Comparison of ENCODE assay signal across 8 cellular contexts in the genomic region with DNA sequence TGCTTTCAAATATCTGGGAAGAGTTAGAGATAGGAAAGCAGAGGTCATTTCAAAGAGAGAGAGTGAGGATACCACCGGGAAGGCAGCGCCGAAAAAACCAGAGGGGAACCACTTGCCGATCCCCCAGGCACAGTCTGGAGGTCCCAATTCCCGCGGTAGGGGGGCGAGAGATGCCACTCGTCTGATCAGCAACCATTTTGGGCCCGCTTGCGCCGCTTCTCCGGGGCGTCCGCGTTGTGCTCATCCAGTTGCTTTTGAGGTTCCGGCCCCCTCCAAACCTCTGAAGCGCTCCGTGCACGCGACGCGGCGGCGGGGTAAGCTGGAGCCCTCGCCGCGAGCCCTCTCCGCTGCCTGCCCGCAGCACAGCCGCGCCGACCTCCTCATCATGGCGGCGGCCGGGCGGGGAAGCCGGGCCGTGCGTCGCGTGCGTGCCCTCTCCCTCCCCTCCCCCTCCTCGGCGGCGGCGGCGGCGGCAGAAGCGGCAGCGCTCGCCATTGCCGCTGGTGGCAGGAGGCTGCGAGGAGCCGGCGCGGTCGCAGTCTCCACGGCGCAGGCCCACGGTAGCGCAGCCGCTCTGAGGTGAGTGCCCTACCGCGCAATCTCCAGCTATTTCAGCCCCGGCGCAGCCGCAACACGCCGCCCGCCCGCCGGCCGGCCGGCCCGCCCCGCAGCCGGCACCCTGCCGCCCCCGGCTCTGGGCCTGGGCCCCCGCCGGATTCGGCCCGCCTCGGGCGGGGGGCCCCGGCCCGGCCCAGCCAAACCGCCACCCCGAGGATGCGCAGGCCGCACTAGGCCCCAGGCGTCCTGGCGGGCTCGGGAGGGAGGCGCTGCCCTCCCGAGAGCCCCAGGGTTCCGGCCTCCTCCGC. TPM values are rescaled to one million over a fixed set of nuclear protein-coding genes. Genes with fewer than 3 reads are reported as not detected.
DNase-seq lines count a peak whose midpoint lies in the region; ATAC-seq and TF ChIP-seq lines count a peak whose summit lies in the region.

Gene NRF1 (plus strand): TSS at position 475 of the 866 bp plus-strand sequence. CDS start 45,632 bp downstream, outside the sequence.

- H3K4me3 Mint-ChIP-seq in activated T-helper 2 cell treated with anti-CD3 and anti-CD28 coated beads, Interferon-gamma antibody, Interleukin-2, Interleukin-4, amounts not matched to agents 10 μg/mL and 5 μg/mL and 100 μg/mL, durations not matched to agents 14 hours and 24 hours and 36 hours (ENCODE audit: low read depth), result peak within 1 kb of the TSS; percentile 94
- H3K4me3 Mint-ChIP-seq in nephron, result peak within 1 kb of the TSS; percentile 91 to 100 (median 99)

- intact Hi-C loops in activated T-helper 2 cell treated with anti-CD3 and anti-CD28 coated beads, Interferon-gamma antibody, Interleukin-2, Interleukin-4, amounts not matched to agents 10 μg/mL and 5 μg/mL and 100 μg/mL, durations not matched to agents 14 hours and 24 hours and 36 hours (cut with micrococcal nuclease), result loop anchor here (2.0 to 10.0 kb wide), 6 partner anchors 115 to 389 kb away; partner anchors contain the start of gene UBE2H

- ATAC-seq in DND-41 (ENCODE audit: insufficient read depth, low read depth) (peak; percentile 84), GM21717 (IDR thresholded peaks at IDR 0.05; ENCODE audit: unreplicated experiment) (peak; percentile 73)
- ATAC-seq in stimulated activated naive CD8-positive, alpha-beta T cell treated with anti-CD3 and anti-CD28 coated beads, Interleukin-15, Interleukin-2, amounts not matched to agents 100 U/mL and 50 U/mL, for 24 hours, result peak; percentile 91

- peak; percentile 36 for TF ChIP-seq CTCF in DND-41 (IDR thresholded peaks at IDR 0.05; ENCODE audit: borderline replicate concordance, extremely low read depth, low read length, poor library complexity, severe bottlenecking)
- no peak for TF ChIP-seq CTCF in fibroblast of pulmonary artery (IDR thresholded peaks at IDR 0.05; ENCODE audit: low read length, missing control alignments)
- TF ChIP-seq CTCF in nephron (IDR thresholded peaks at IDR 0.05; ENCODE audit: unreplicated experiment in 3 of 3), result peak in 1 of 3 experiments; percentile 20

- DNase-seq in DND-41, result peak; percentile 89
- peak; percentile 95 for DNase-seq in RPMI8226
- DNase-seq in activated T-helper 2 cell treated with anti-CD3 and anti-CD28 coated beads, Interferon-gamma antibody, Interleukin-2, Interleukin-4, amounts not matched to agents 10 μg/mL and 5 μg/mL and 100 μg/mL, durations not matched to agents 14 hours and 24 hours and 36 hours (ENCODE audit: low spot score), result peak; percentile 88
- peak; percentile 92 for DNase-seq in fibroblast of pulmonary artery (ENCODE audit: low read depth)
- peak; percentile 95 for DNase-seq in stimulated activated naive CD8-positive, alpha-beta T cell treated with anti-CD3 and anti-CD28 coated beads, Interleukin-15, Interleukin-2, amounts not matched to agents 100 U/mL and 50 U/mL, for 24 hours

- H3K36me3 Mint-ChIP-seq in activated T-helper 2 cell treated with anti-CD3 and anti-CD28 coated beads, Interferon-gamma antibody, Interleukin-2, Interleukin-4, amounts not matched to agents 10 μg/mL and 5 μg/mL and 100 μg/mL, durations not matched to agents 14 hours and 24 hours and 36 hours (ENCODE audit: low read depth), result peaks cover 39% of the 10 kb centered on the region
- H3K36me3 Mint-ChIP-seq in nephron (ENCODE audit: low read depth), result peaks cover 28% of the 10 kb centered on the region

- H3K9me3 ChIP-seq in DND-41 (ENCODE audit: insufficient read depth, low read length, severe bottlenecking) (no peaks in the 10 kb centered on the region), KOPT-K1 (ENCODE audit: insufficient read depth, low read length, poor library complexity, severe bottlenecking) (no peaks in the 10 kb centered on the region)

- peaks cover 47% of the 10 kb centered on the region for H3K4me1 Mint-ChIP-seq in activated T-helper 2 cell treated with anti-CD3 and anti-CD28 coated beads, Interferon-gamma antibody, Interleukin-2, Interleukin-4, amounts not matched to agents 10 μg/mL and 5 μg/mL and 100 μg/mL, durations not matched to agents 14 hours and 24 hours and 36 hours (ENCODE audit: low read depth)
- H3K4me1 Mint-ChIP-seq in nephron, result peaks cover 28% of the 10 kb centered on the region

- peak within 1 kb of the TSS; percentile 79 to 94 for H3K4me3 ChIP-seq in DND-41 (ENCODE audit: low read depth in 1 of 2, low read length in 2 of 2)
- peak within 1 kb of the TSS; percentile 97 for H3K4me3 ChIP-seq in fibroblast of pulmonary artery (replicated peaks; ENCODE audit: low read depth, low read length)

- H3K36me3 ChIP-seq in DND-41 (ENCODE audit: insufficient read depth, low read length) (peaks cover 35% of the 10 kb centered on the region), KOPT-K1 (ENCODE audit: insufficient read depth, low read length) (peaks cover 32% of the 10 kb centered on the region)

- peaks cover 37% of the 10 kb centered on the region for H4K20me1 ChIP-seq in DND-41 (ENCODE audit: insufficient read depth, low read length)

- H3K9me3 Mint-ChIP-seq in activated T-helper 2 cell treated with anti-CD3 and anti-CD28 coated beads, Interferon-gamma antibody, Interleukin-2, Interleukin-4, amounts not matched to agents 10 μg/mL and 5 μg/mL and 100 μg/mL, durations not matched to agents 14 hours and 24 hours and 36 hours, result no peaks in the 10 kb centered on the region
- no peaks in the 10 kb centered on the region for H3K9me3 Mint-ChIP-seq in nephron

- H3K4me2 ChIP-seq in DND-41 (ENCODE audit: insufficient read depth, low read length), result peak within 1 kb of the TSS; percentile 98

- no peaks in the 10 kb centered on the region for H3K27me3 ChIP-seq in DND-41 (ENCODE audit: insufficient read depth, low read length, poor library complexity)

- peak within 1 kb of the TSS; percentile 97 for H3K27ac Mint-ChIP-seq in activated T-helper 2 cell treated with anti-CD3 and anti-CD28 coated beads, Interferon-gamma antibody, Interleukin-2, Interleukin-4, amounts not matched to agents 10 μg/mL and 5 μg/mL and 100 μg/mL, durations not matched to agents 14 hours and 24 hours and 36 hours
- peak within 1 kb of the TSS; percentile 99 to 100 (median 100) for H3K27ac Mint-ChIP-seq in nephron

- H3K27me3 Mint-ChIP-seq in activated T-helper 2 cell treated with anti-CD3 and anti-CD28 coated beads, Interferon-gamma antibody, Interleukin-2, Interleukin-4, amounts not matched to agents 10 μg/mL and 5 μg/mL and 100 μg/mL, durations not matched to agents 14 hours and 24 hours and 36 hours (ENCODE audit: low read depth), result no peaks in the 10 kb centered on the region
- no peaks in the 10 kb centered on the region for H3K27me3 Mint-ChIP-seq in nephron (ENCODE audit: low read depth)

- H3K4me1 ChIP-seq in DND-41 (ENCODE audit: insufficient read depth, low read length), result peaks cover 56% of the 10 kb centered on the region

- peak within 1 kb of the TSS; percentile 87 for H3K27ac ChIP-seq in DND-41 (ENCODE audit: low read length)
- peak within 1 kb of the TSS; percentile 97 for H3K27ac ChIP-seq in KOPT-K1 (ENCODE audit: low read depth, low read length, poor library complexity, severe bottlenecking)

- peaks cover 73% of the 10 kb centered on the region for H3K79me2 ChIP-seq in DND-41 (ENCODE audit: insufficient read depth, low read length)

- peak within 1 kb of the TSS; percentile 87 for H3K9ac ChIP-seq in DND-41 (ENCODE audit: low read depth, low read length)

- H2AFZ ChIP-seq in DND-41 (ENCODE audit: low read depth, low read length), result peak within 1 kb of the TSS; percentile 89

RNA-seq across cellular contexts. Expression of gene NRF1, which starts in this region (rescaled TPM):
- 22.8 and 25.4 TPM in 2 replicates for total RNA-seq in activated T-helper 2 cell treated with anti-CD3 and anti-CD28 coated beads, Interferon-gamma antibody, Interleukin-2, Interleukin-4, amounts not matched to agents 10 μg/mL and 5 μg/mL and 100 μg/mL, durations not matched to agents 14 hours and 24 hours and 36 hours

Comparison
In these comparisons a context has a peak if more than half of its experiments do, and no peak if none do; other contexts are left out.
1. Peak in every context shown above with its lines: DNase-seq, ATAC-seq, H3K4me3 ChIP-seq and H3K27ac ChIP-seq.